In genomic region chr7:28409716-28410627, GRCh38 we compare ENCODE assay signal across 8 cellular contexts. TPM values are rescaled to one million over a fixed set of nuclear protein-coding genes. Genes with fewer than 3 reads are reported as not detected.
DNase-seq lines count a peak whose midpoint lies in the region; TF ChIP-seq lines count a peak whose summit lies in the region.

No MANE protein-coding gene starts in this region.

- no peaks in the 10 kb centered on the region for H3K9me3 Mint-ChIP-seq in endodermal cell

- 0 to 1% methylated on average over 37 to 92 of the region's 92 CpGs for WGBS in endodermal cell (ENCODE audit: insufficient coverage in 1 of 2, insufficient read length in 1 of 2), 2 experiments

- peak overlapping the region; percentile 80 for H3K27ac Mint-ChIP-seq in endodermal cell

- H3K9ac ChIP-seq in endodermal cell (ENCODE audit: extremely low read depth, low read length, poor library complexity, severe bottlenecking), result peak overlapping the region; percentile 64

- peaks cover 93% of the 10 kb centered on the region for H3K27me3 Mint-ChIP-seq in endodermal cell (ENCODE audit: insufficient read depth)

- DNase-seq in stimulated activated CD4-positive, alpha-beta T cell treated with anti-CD3 and anti-CD28 coated beads, Interleukin-4, amount 100 ng/mL, for 1 hour, result peak; percentile 14
- no peak for DNase-seq in stimulated activated CD4-positive, alpha-beta T cell treated with anti-CD3 and anti-CD28 coated beads, Interleukin-1b, Interleukin-23, amount 100 ng/mL, for 48 hours
- DNase-seq in SJSA1 (ENCODE audit: low read depth in 1 of 2, low spot score in 2 of 2) (peak; percentile 45 to 55), endodermal cell (peak; percentile 84), mucosa of gallbladder (ENCODE audit: low spot score) (peak; percentile 24), uterus (peak; percentile 54 to 62), 8988T (no peak), DMS79 treated with DMSO at 0.1 percent for 48 hours (lab: John Stamatoyannopoulos, UW) (no peak)

- H3K4me1 ChIP-seq in SJSA1 (replicated peaks) (peaks cover 26% of the 10 kb centered on the region), endodermal cell (ENCODE audit: control insufficient read depth, insufficient read depth, low read length) (peaks cover 3% of the 10 kb centered on the region), uterus (no peaks in the 10 kb centered on the region)

- no peak for TF ChIP-seq POLR2A in uterus (IDR thresholded peaks at IDR 0.05)

- H3K36me3 Mint-ChIP-seq in endodermal cell (ENCODE audit: low read depth), result no peaks in the 10 kb centered on the region

- H3K9me3 ChIP-seq in SJSA1 (replicated peaks) (no peaks in the 10 kb centered on the region), endodermal cell (ENCODE audit: control insufficient read depth, low read length) (no peaks in the 10 kb centered on the region), uterus (no peaks in the 10 kb centered on the region)

- H3K27ac ChIP-seq in SJSA1 (no peak overlapping the region; the same call in 1 of the 2 replicates), endodermal cell (ENCODE audit: low read depth, low read length) (peak overlapping the region; percentile 62), uterus (peak overlapping the region; percentile 85 to 98)

- H3K4me1 Mint-ChIP-seq in endodermal cell, result peaks cover 27% of the 10 kb centered on the region

- H3K4me3 ChIP-seq in SJSA1 (peak overlapping the region; percentile 38), endodermal cell (ENCODE audit: low read length) (peak overlapping the region; percentile 83), uterus (peak overlapping the region; percentile 50 to 57)

- H3K36me3 ChIP-seq in SJSA1, result no peaks in the 10 kb centered on the region
- H3K36me3 ChIP-seq in endodermal cell (ENCODE audit: control insufficient read depth, insufficient read depth, low read length), result no peaks in the 10 kb centered on the region
- H3K36me3 ChIP-seq in uterus, result no peaks in the 10 kb centered on the region

- TF ChIP-seq CTCF in endodermal cell (conservative IDR thresholded peaks at IDR 0.05), result peak; percentile 15
- no peak for TF ChIP-seq CTCF in uterus (IDR thresholded peaks at IDR 0.05)

- H3K27me3 ChIP-seq in SJSA1 (replicated peaks) (peaks cover 45% of the 10 kb centered on the region), endodermal cell (ENCODE audit: control insufficient read depth, insufficient read depth, low read length, poor library complexity, severe bottlenecking) (peaks cover 98% of the 10 kb centered on the region), uterus (no peaks in the 10 kb centered on the region)

- H3K4me3 Mint-ChIP-seq in endodermal cell, result peak overlapping the region; percentile 70

- intact Hi-C loops in uterus (cut with DNase I; ENCODE audit: low total_unique reads), result no loop called here

RNA-seq across cellular contexts. Expression of gene CREB5, which starts 2.3 kb away (rescaled TPM):
- 1.00 and 6.0 TPM in 2 replicates for total RNA-seq in SJSA1 (2014; rRNA removed; shearing (Covaris generic))
- total RNA-seq in endodermal cell (1 to 10 TPM in 1 of 2 donors, under 1 TPM in 1; 0.53 to 2.6 TPM), mucosa of gallbladder (22.5 TPM), uterus (10 to 100 TPM in 3 of 4 donors, 1 to 10 TPM in 1; 7.1 to 40.2 (median 23.9) TPM)
- polyA plus RNA-seq in endodermal cell (2013, experiment 1 of 2), result 6.1 TPM
- polyA plus RNA-seq in endodermal cell (2013, experiment 2 of 2), result 4.3 TPM

Comparison
In these comparisons a context has a peak if more than half of its experiments do, and no peak if none do; other contexts are left out.
1. DNase-seq: peak in stimulated activated CD4-positive, alpha-beta T cell treated with anti-CD3 and anti-CD28 coated beads, Interleukin-4, amount 100 ng/mL, for 1 hour (single experiment), SJSA1 (2 of 2), endodermal cell (single experiment), mucosa of gallbladder (single experiment) and uterus (2 of 2); none in stimulated activated CD4-positive, alpha-beta T cell treated with anti-CD3 and anti-CD28 coated beads, Interleukin-1b, Interleukin-23, amount 100 ng/mL, for 48 hours (single experiment), 8988T (single experiment) and DMS79 treated with DMSO at 0.1 percent for 48 hours (single experiment).
2. Peak in every context shown above with its lines, with median percentiles within 50 percentile points of each other: H3K4me3 ChIP-seq.